ENCODE assay signal across 1 cellular context in the genomic region with DNA sequence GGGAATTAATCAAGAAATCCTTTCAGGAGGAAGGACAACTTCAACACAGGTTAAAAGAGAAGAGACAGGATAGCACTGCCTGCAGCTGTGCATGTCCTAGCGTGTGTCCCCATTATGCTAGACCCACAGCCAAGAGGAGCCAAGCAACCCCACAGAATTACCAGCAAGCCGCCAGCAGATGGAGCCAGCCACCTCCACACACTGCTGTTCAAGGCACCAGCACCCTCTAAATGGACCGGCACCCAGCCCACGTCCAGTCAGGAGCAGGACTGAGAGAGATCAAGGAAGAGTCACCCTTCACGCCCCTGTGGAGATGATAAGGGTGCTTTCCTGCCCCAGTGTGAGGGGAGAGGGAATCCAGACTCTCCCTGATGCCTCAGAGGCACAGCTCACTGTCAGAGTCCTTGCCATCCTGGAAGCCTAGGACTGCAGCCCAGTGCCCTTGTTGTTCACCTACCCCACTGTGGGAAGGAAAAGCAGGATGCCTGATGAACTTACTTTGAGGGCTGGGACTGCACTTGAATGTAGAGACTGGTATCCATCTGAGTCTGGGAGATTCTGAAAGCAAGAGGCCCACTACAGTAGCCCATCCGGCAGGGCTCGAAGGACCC.
TF ChIP-seq lines count a peak whose summit lies in the region.

No MANE protein-coding gene starts in this region.

TF ChIP-seq in HCT116, 20 proteins besides CTCF, POLR2A, EP300 and RAD21 (continued from another document):
- TF ChIP-seq REST (IDR thresholded peaks at IDR 0.05; ENCODE audit: low read depth) (no peak), ELF1 (IDR thresholded peaks at IDR 0.05; ENCODE audit: borderline replicate concordance, low read depth) (no peak), CEBPB (IDR thresholded peaks at IDR 0.05; ENCODE audit: low read depth) (no peak), JUND (IDR thresholded peaks at IDR 0.05) (no peak), ZNF274 (IDR thresholded peaks at IDR 0.05; ENCODE audit: low read depth, low read length) (no peak), YY1 (IDR thresholded peaks at IDR 0.05; ENCODE audit: extremely low read depth, insufficient replicate concordance, low read depth, low read length) (no peak), EGR1 (IDR thresholded peaks at IDR 0.05; ENCODE audit: low read depth) (no peak), SRF (IDR thresholded peaks at IDR 0.05; ENCODE audit: low read depth) (no peak), ZFX (IDR thresholded peaks at IDR 0.05) (no peak), SIN3A (IDR thresholded peaks at IDR 0.05; ENCODE audit: low read depth) (no peak), FOSL1 (IDR thresholded peaks at IDR 0.05; ENCODE audit: low read depth) (no peak), POLR2AphosphoS5 (IDR thresholded peaks at IDR 0.05; ENCODE audit: low read depth, low read length) (no peak), TCF7L2 (IDR thresholded peaks at IDR 0.05; ENCODE audit: borderline replicate concordance, extremely low read depth, insufficient read depth, insufficient read length) (no peak), SP1 (IDR thresholded peaks at IDR 0.05; ENCODE audit: low read depth) (no peak)
- TF ChIP-seq, protein P1, sequence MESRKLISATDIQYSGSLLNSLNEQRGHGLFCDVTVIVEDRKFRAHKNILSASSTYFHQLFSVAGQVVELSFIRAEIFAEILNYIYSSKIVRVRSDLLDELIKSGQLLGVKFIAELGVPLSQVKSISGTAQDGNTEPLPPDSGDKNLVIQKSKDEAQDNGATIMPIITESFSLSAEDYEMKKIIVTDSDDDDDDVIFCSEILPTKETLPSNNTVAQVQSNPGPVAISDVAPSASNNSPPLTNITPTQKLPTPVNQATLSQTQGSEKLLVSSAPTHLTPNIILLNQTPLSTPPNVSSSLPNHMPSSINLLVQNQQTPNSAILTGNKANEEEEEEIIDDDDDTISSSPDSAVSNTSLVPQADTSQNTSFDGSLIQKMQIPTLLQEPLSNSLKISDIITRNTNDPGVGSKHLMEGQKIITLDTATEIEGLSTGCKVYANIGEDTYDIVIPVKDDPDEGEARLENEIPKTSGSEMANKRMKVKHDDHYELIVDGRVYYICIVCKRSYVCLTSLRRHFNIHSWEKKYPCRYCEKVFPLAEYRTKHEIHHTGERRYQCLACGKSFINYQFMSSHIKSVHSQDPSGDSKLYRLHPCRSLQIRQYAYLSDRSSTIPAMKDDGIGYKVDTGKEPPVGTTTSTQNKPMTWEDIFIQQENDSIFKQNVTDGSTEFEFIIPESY (IDR thresholded peaks at IDR 0.05; ENCODE audit: extremely low read depth, insufficient replicate concordance, low read length) = no peak
